In the genomic region with DNA sequence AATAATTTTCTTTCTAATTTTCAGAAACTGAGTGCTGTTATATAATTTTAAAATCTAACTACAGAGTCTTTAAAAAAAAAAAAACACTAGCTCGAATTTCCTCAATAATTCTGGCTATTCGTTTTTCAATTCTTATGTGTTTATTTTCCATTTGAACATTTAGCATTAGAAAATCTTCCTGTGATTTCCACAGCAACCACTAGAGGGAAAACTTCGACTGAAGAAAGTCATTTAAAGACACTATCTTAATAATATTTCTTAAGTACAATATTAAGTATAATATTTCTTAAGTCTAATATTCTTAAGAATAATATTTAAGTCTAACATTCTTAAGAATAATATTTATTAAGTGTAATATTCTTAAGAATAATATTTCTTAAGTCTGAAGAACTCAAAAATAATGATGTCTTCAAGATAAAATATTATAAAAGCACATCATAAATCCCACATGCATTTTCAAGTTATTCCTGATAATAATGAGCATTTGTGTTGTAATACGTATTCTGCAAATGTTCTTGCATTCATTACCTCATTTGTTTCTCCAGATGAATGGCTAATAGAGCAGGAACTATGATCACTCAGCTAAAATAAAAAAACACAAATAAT, we compare ENCODE assay signal across 8 cellular contexts.
DNase-seq lines count a peak whose midpoint lies in the region; ATAC-seq and TF ChIP-seq lines count a peak whose summit lies in the region.

No MANE protein-coding gene starts in this region.

- H3K27me3 ChIP-seq in GM06990 (replicated peaks; ENCODE audit: control insufficient read depth, insufficient read depth, low read length): no peaks in the 10 kb centered on the region
- no peaks in the 10 kb centered on the region for H3K27me3 ChIP-seq in right lobe of liver

- no peak overlapping the region for H3K4me3 ChIP-seq in GM06990 (replicated peaks; ENCODE audit: low read depth, low read length)
- no peak overlapping the region for H3K4me3 ChIP-seq in right lobe of liver

- no peaks in the 10 kb centered on the region for H3K9me3 ChIP-seq in right lobe of liver

- peak; percentile 41 for ATAC-seq in HG03520 (IDR thresholded peaks at IDR 0.05; ENCODE audit: unreplicated experiment)
- peak in 2 of 4 donors; percentile 47 to 49 for ATAC-seq in right lobe of liver
- ATAC-seq in T-cell (replicated peaks in 1 of 4): no peak
- no peak for ATAC-seq in GM21447 (IDR thresholded peaks at IDR 0.05; ENCODE audit: unreplicated experiment)

- TF ChIP-seq POLR2A in right lobe of liver (IDR thresholded peaks at IDR 0.05): no peak

- no peaks in the 10 kb centered on the region for H3K36me3 Mint-ChIP-seq in T-cell

- CTCF ChIA-PET in T-cell (lab: Charles Lee): interaction anchor here (0.6 to 1.2 kb wide), 5 partner anchors 9 to 394 kb away, joined by 3 to 7 read pairs (median 3); no protein-coding TSS in a partner anchor

- peaks cover 6 to 8% (median 7%) of the 10 kb centered on the region in 3 donors for H3K4me1 Mint-ChIP-seq in T-cell

- peak; percentile 55 for TF ChIP-seq CTCF in GM06990 (IDR thresholded peaks at IDR 0.05; ENCODE audit: insufficient read depth, low read length, poor library complexity, severe bottlenecking)
- TF ChIP-seq CTCF in right lobe of liver (IDR thresholded peaks at IDR 0.05): peak; percentile 46 to 70 (median 67)

- H3K36me3 ChIP-seq in GM06990 (ENCODE audit: control insufficient read depth, insufficient read depth, low read length) (no peaks in the 10 kb centered on the region), right lobe of liver (no peaks in the 10 kb centered on the region)

- no peak overlapping the region for H3K27ac ChIP-seq in right lobe of liver

- H3K27me3 Mint-ChIP-seq in T-cell: peaks cover 1 to 4% of the 10 kb centered on the region in 2 donors

- no peaks in the 10 kb centered on the region for H3K9me3 Mint-ChIP-seq in T-cell

- DNase-seq in GM06990 (ENCODE audit: extremely low read depth, insufficient read length): no peak
- peak; percentile 4 for DNase-seq in amniotic stem cell (lab: John Stamatoyannopoulos, UW)
- DNase-seq in right lobe of liver: no peak
- no peak for DNase-seq in cerebellar nuclear complex (lab: John Stamatoyannopoulos, UW)
- DNase-seq in T-cell: no peak
- DNase-seq in C1 segment of cervical spinal cord (lab: John Stamatoyannopoulos, UW): no peak

- intact Hi-C loops in right lobe of liver (cut with DNase I): no loop called here

- POLR2A ChIA-PET in T-cell (lab: Charles Lee): interaction anchor here in 1 of 2 donors (0.6 kb wide), 1 partner anchor 17 kb away, joined by 4 read pairs; no protein-coding TSS in a partner anchor

- WGBS in right lobe of liver (ENCODE audit: insufficient coverage, low coverage, low lambda C conversion rate, missing lambda C conversion rate): under 1% methylated on average over 4 of the region's 4 CpGs

- no peak overlapping the region for H3K27ac Mint-ChIP-seq in T-cell

- H3K4me3 Mint-ChIP-seq in T-cell: no peak overlapping the region

- H3K4me1 ChIP-seq in right lobe of liver: no peaks in the 10 kb centered on the region
